In genomic region chr11:65310215-65310614, GRCh38 we compare ENCODE assay signal across 1 cellular context.
A peak's percentile ranks its signal among the peaks of the same experiment; 100 is the strongest.
TF ChIP-seq lines count a peak whose summit lies in the region.

No MANE protein-coding gene starts in this region.

TF ChIP-seq in HepG2, 621 proteins besides CTCF, POLR2A, EP300 and RAD21:
- no peak for TF ChIP-seq NFATC3 (CRISPR knock-in tag; IDR thresholded peaks at IDR 0.05)
- no peak for TF ChIP-seq ZNF513 (CRISPR knock-in tag; conservative IDR thresholded peaks at IDR 0.05)
- TF ChIP-seq NFIB (CRISPR knock-in tag; IDR thresholded peaks at IDR 0.05; ENCODE audit: borderline replicate concordance): no peak
- no peak for TF ChIP-seq ZNF253 (CRISPR knock-in tag; IDR thresholded peaks at IDR 0.05; ENCODE audit: borderline replicate concordance)
- TF ChIP-seq RAD51 (IDR thresholded peaks at IDR 0.05; ENCODE audit: borderline replicate concordance): no peak
- TF ChIP-seq ZBTB42 (CRISPR knock-in tag; IDR thresholded peaks at IDR 0.05): no peak
- TF ChIP-seq MAFK (conservative IDR thresholded peaks at IDR 0.05 in 1 of 2, IDR thresholded peaks at IDR 0.05 in 1 of 2; ENCODE audit: low read length in 2 of 2): 0 out of 4 replicates have a peak, but pooled peaks of 1 of the 2 experiments have one; percentile 2
- no peak for TF ChIP-seq NFKB2 (CRISPR knock-in tag; IDR thresholded peaks at IDR 0.05; ENCODE audit: borderline replicate concordance)
- TF ChIP-seq AGO2 (optimal IDR thresholded peaks at IDR 0.05; ENCODE audit: low read depth, low read length): peak; percentile 36
- no peak for TF ChIP-seq FOSL1 (CRISPR knock-in tag; IDR thresholded peaks at IDR 0.05; ENCODE audit: borderline replicate concordance)
- TF ChIP-seq ZSCAN22 (CRISPR knock-in tag; IDR thresholded peaks at IDR 0.05): no peak
